12 cellular contexts compared by ENCODE assay signal in genomic region chr14:71725802-71726638, GRCh38.
DNase-seq lines count a peak whose midpoint lies in the region; ATAC-seq and TF ChIP-seq lines count a peak whose summit lies in the region.
"Had no signal": no experiment of that assay in that cellular context is flagged by ENCODE, and none has a peak within 500 bp of the region (broad histone marks: within the 10 kb centered on the region; RNA-seq: fewer than 3 reads in every experiment).

No MANE protein-coding gene starts in this region.

- H3K27me3 ChIP-seq in CD4-positive, alpha-beta T cell (ENCODE audit: control insufficient read depth, insufficient read depth, low read length), result no peaks in the 10 kb centered on the region

- no peaks in the 10 kb centered on the region for H3K27me3 Mint-ChIP-seq in brain
- no peaks in the 10 kb centered on the region for H3K27me3 Mint-ChIP-seq in CD4-positive, alpha-beta T cell

- no peak overlapping the region for H3K27ac ChIP-seq in CD4-positive, alpha-beta T cell (ENCODE audit: low read depth, low read length)

- CTCF ChIA-PET in CD4-positive, alpha-beta T cell (lab: Charles Lee), result no interaction called here

- peak overlapping the region in 4 of 5 experiments; percentile 91 to 98 (median 95) for H3K27ac Mint-ChIP-seq in brain
- no peak overlapping the region for H3K27ac Mint-ChIP-seq in CD4-positive, alpha-beta T cell

- peaks cover 22% of the 10 kb centered on the region for H3K4me1 Mint-ChIP-seq in brain
- no peaks in the 10 kb centered on the region for H3K4me1 Mint-ChIP-seq in CD4-positive, alpha-beta T cell (ENCODE audit: low read depth)

- no peak for ATAC-seq in CD4-positive, alpha-beta T cell (ENCODE audit: poor library complexity)
- ATAC-seq in GM19455 (IDR thresholded peaks at IDR 0.05; ENCODE audit: unreplicated experiment) (no peak), HG03521 (IDR thresholded peaks at IDR 0.05; ENCODE audit: unreplicated experiment) (no peak), GM21447 (IDR thresholded peaks at IDR 0.05; ENCODE audit: unreplicated experiment) (no peak)
- ATAC-seq: left colon had no signal

- peak overlapping the region in 4 of 5 experiments; percentile 3 to 61 (median 46) for H3K4me3 Mint-ChIP-seq in brain
- H3K4me3 Mint-ChIP-seq in CD4-positive, alpha-beta T cell, result no peak overlapping the region
- H3K4me3 Mint-ChIP-seq: activated T-helper 1 cell treated with anti-CD3 and anti-CD28 coated beads, Interleukin-12 subunit alpha, Interleukin-12 subunit beta, Interleukin-2, Interleukin-4 antibody, amounts not matched to agents 30 ng/mL and 10 ng/mL and 1 ng/mL, durations not matched to agents 14 hours and 24 hours and 36 hours had no signal

- H3K9me3 Mint-ChIP-seq in brain, result peaks cover 0 to 2% (median under 1%) of the 10 kb centered on the region in 5 experiments
- no peaks in the 10 kb centered on the region for H3K9me3 Mint-ChIP-seq in CD4-positive, alpha-beta T cell
- H3K9me3 Mint-ChIP-seq: activated T-helper 1 cell treated with anti-CD3 and anti-CD28 coated beads, Interleukin-12 subunit alpha, Interleukin-12 subunit beta, Interleukin-2, Interleukin-4 antibody, amounts not matched to agents 30 ng/mL and 10 ng/mL and 1 ng/mL, durations not matched to agents 14 hours and 24 hours and 36 hours had no signal

- intact Hi-C loops in CD4-positive, alpha-beta T cell (cut with DNase I, micrococcal nuclease), result no loop called here

- peak; percentile 66 for DNase-seq in AG20443 (ENCODE audit: low spot score)
- DNase-seq in LHCN-M2 (ENCODE audit: low read depth), result peak; percentile 89
- peak; percentile 13 for DNase-seq in kidney tubule cell (ENCODE audit: low spot score)
- DNase-seq in CD4-positive, alpha-beta T cell, result no peak
- DNase-seq: effector memory CD4-positive, alpha-beta T cell; left colon; T-helper 9 cell had no signal

- H3K9me3 ChIP-seq in CD4-positive, alpha-beta T cell (ENCODE audit: control insufficient read depth, low read length), result no peaks in the 10 kb centered on the region

- peaks cover 55% of the 10 kb centered on the region for H3K36me3 Mint-ChIP-seq in brain
- peaks cover 79% of the 10 kb centered on the region for H3K36me3 Mint-ChIP-seq in CD4-positive, alpha-beta T cell (ENCODE audit: low read depth)

- no peak for TF ChIP-seq CTCF in brain (conservative IDR thresholded peaks at IDR 0.05)
- no peak for TF ChIP-seq CTCF in CD4-positive, alpha-beta T cell (IDR thresholded peaks at IDR 0.05)

- POLR2A ChIA-PET in CD4-positive, alpha-beta T cell (lab: Charles Lee), result no interaction called here

Comparison
In these comparisons a context has a peak if more than half of its experiments do, and no peak if none do; other contexts are left out.
1. DNase-seq: peak in AG20443 (single experiment), LHCN-M2 (single experiment) and kidney tubule cell (single experiment); none in CD4-positive, alpha-beta T cell (0 of 10).